Comparison of ENCODE assay signal across 9 cellular contexts in genomic region chr12:108126212-108126611, GRCh38. TPM values are rescaled to one million over a fixed set of nuclear protein-coding genes. Genes with fewer than 3 reads are reported as not detected.
"Had no signal": no experiment of that assay in that cellular context is flagged by ENCODE, and none has a peak within 500 bp of the region (broad histone marks: within the 10 kb centered on the region; RNA-seq: fewer than 3 reads in every experiment).

No MANE protein-coding gene starts in this region.

- H3K4me3 Mint-ChIP-seq: HFFc6, IgD-negative memory B cell had no signal

- H3K9me3 ChIP-seq: HAP-1 had no signal

- DNase-seq: GM23248, GOT3, H7, HFFc6 had no signal

- H3K27ac ChIP-seq: GM23248, HL-60 had no signal

- H3K4me3 ChIP-seq: GM23248, HAP-1 had no signal

- H3K4me1 ChIP-seq: HAP-1 had no signal

- H3K36me3 ChIP-seq: HAP-1 had no signal

- H3K27ac Mint-ChIP-seq: HFFc6, IgD-negative memory B cell had no signal

RNA-seq across cellular contexts. Expression of gene WSCD2, which starts 2.9 kb away (rescaled TPM):
- total RNA-seq: GM23248, HepG2, HFFc6, HT1080 had no signal
- polyA plus RNA-seq: GM23248, HepG2 had no signal
